In genomic region chr9:107008447-107008846, GRCh38 we compare ENCODE assay signal across 26 cellular contexts.
"Had no signal": no experiment of that assay in that cellular context is flagged by ENCODE, and none has a peak within 500 bp of the region (broad histone marks: within the 10 kb centered on the region; RNA-seq: fewer than 3 reads in every experiment).

No MANE protein-coding gene starts in this region.

- H3K27ac ChIP-seq: epithelial cell of prostate, gastrocnemius medialis, heart left ventricle, hepatocyte, left lung, neutrophil, pancreas, right lobe of liver, stomach, thyroid gland had no signal

- H3K4me1 Mint-ChIP-seq: naive thymus-derived CD8-positive, alpha-beta T cell had no signal

- H3K4me3 Mint-ChIP-seq: endodermal cell; naive thymus-derived CD8-positive, alpha-beta T cell had no signal

- H3K36me3 Mint-ChIP-seq: naive thymus-derived CD8-positive, alpha-beta T cell had no signal

- H3K79me2 ChIP-seq: hepatocyte had no signal

- H3K9me3 ChIP-seq: gastrocnemius medialis, left lung, neutrophil, pancreas, right lobe of liver, thyroid gland had no signal

- H3K27me3 ChIP-seq: dorsolateral prefrontal cortex, gastrocnemius medialis, heart left ventricle, hepatocyte, left lung, neutrophil, pancreas, right lobe of liver, stomach, thyroid gland had no signal

- DNase-seq: dorsolateral prefrontal cortex; effector CD4-positive, alpha-beta T cell; endodermal cell; foreskin fibroblast; gastrocnemius medialis; heart left ventricle; kidney; left lung; mesenchymal stem cell; midbrain; naive thymus-derived CD8-positive, alpha-beta T cell; pancreas; right lobe of liver; small intestine; stimulated activated CD4-positive, alpha-beta T cell treated with anti-CD3 and anti-CD28 coated beads, Interleukin-15, amount 100 ng/mL, for 24 hours; stimulated activated CD4-positive, alpha-beta T cell treated with anti-CD3 and anti-CD28 coated beads, Interleukin-2, amount 100 ng/mL, for 48 hours; stimulated activated CD8-positive, alpha-beta memory T cell treated with anti-CD3 and anti-CD28 coated beads, Interleukin-4, amount 100 ng/mL, for 48 hours; stimulated activated naive CD4-positive, alpha-beta T cell; stomach; thyroid gland; trophoblast cell had no signal

- H3K4me2 ChIP-seq: hepatocyte had no signal

- FAIRE-seq: colon, kidney, pancreas, small intestine had no signal

- H2AFZ ChIP-seq: hepatocyte had no signal

- H3K36me3 ChIP-seq: neutrophil, pancreas, right lobe of liver had no signal

- H3K27ac Mint-ChIP-seq: endodermal cell; naive thymus-derived CD8-positive, alpha-beta T cell had no signal

- H3K4me3 ChIP-seq: dorsolateral prefrontal cortex, gastrocnemius medialis, heart left ventricle, hepatocyte, left lung, pancreas, right lobe of liver, stomach, thyroid gland had no signal

- ATAC-seq: esophagus mucosa; gastrocnemius medialis; left lung; naive thymus-derived CD8-positive, alpha-beta T cell; pancreas; right lobe of liver had no signal

- H3K4me1 ChIP-seq: gastrocnemius medialis, left lung, pancreas, right lobe of liver, stomach, thyroid gland had no signal
